Comparison of ENCODE assay signal across 20 cellular contexts in genomic region chr5:34410411-34411139, GRCh38.
DNase-seq lines count a peak whose midpoint lies in the region; ATAC-seq and TF ChIP-seq lines count a peak whose summit lies in the region.
"Had no signal": no experiment of that assay in that cellular context is flagged by ENCODE, and none has a peak within 500 bp of the region (broad histone marks: within the 10 kb centered on the region; RNA-seq: fewer than 3 reads in every experiment).

No MANE protein-coding gene starts in this region.

- no peak for TF ChIP-seq CTCF in prostate gland (IDR thresholded peaks at IDR 0.05)

- no peak for TF ChIP-seq POLR2A in prostate gland (IDR thresholded peaks at IDR 0.05)

- H3K9ac ChIP-seq in iPS-18a (ENCODE audit: low read length) (peak overlapping the region; percentile 24), skeletal muscle tissue (ENCODE audit: low read depth in 1 of 3, low read length in 3 of 3) (no peak overlapping the region)
- H3K9ac ChIP-seq: BLaER1 had no signal

- H3K4me1 ChIP-seq in HAP-1 (peaks cover 57% of the 10 kb centered on the region), iPS-18a (ENCODE audit: control insufficient read depth, low read depth, low read length) (peaks cover 49% of the 10 kb centered on the region), skeletal muscle tissue (ENCODE audit: control insufficient read depth in 3 of 3, insufficient read depth in 3 of 3, low read length in 3 of 3) (peaks cover 0 to 10% (median 5%) of the 10 kb centered on the region in 3 donors), prostate gland (replicated peaks) (no peaks in the 10 kb centered on the region), right cardiac atrium (ENCODE audit: control insufficient read depth, insufficient read depth, low read length) (no peaks in the 10 kb centered on the region)
- H3K4me1 ChIP-seq: BLaER1 had no signal

- H3K27ac ChIP-seq in iPS-18a (ENCODE audit: low read length) (peak overlapping the region; percentile 38), skeletal muscle tissue (ENCODE audit: low read depth, low read length) (peak overlapping the region; percentile 30), prostate gland (no peak overlapping the region), right cardiac atrium (ENCODE audit: low read length) (no peak overlapping the region)
- H3K27ac ChIP-seq: BLaER1, PC-9, SJCRH30, thoracic aorta had no signal

- DNase-seq in HAP-1 (ENCODE audit: low spot score in 2 of 2), result peak; percentile 75 to 98
- peak; percentile 29 for DNase-seq in astrocyte of the hippocampus (ENCODE audit: low read depth, low spot score)
- DNase-seq in prostate gland (ENCODE audit: low spot score), result no peak
- no peak for DNase-seq in mesenteric fat pad (ENCODE audit: low spot score)
- DNase-seq in right cardiac atrium, result no peak
- DNase-seq: activated CD4-positive, alpha-beta memory T cell treated with anti-CD3 and anti-CD28 coated beads, Interleukin-2, amount 10 ng/mL, durations not matched to agents 7 days and 5 days; activated naive CD4-positive, alpha-beta T cell treated with Interleukin-2 at 50 U/mL for 16 hours; anterior cingulate cortex; Calu3; hippocampal formation; left colon; NCI-H1694; nucleus accumbens had no signal

- WGBS in prostate gland, result 35% methylated on average over 2 of the region's 2 CpGs
- 64% methylated on average over 2 of the region's 2 CpGs for WGBS in right cardiac atrium

- H3K4me3 ChIP-seq in HAP-1 (no peak overlapping the region), iPS-18a (ENCODE audit: low read length) (peak overlapping the region; percentile 23), skeletal muscle tissue (ENCODE audit: low read length in 3 of 3) (no peak overlapping the region), prostate gland (no peak overlapping the region), right cardiac atrium (ENCODE audit: low read length) (no peak overlapping the region)
- H3K4me3 ChIP-seq: BLaER1, PC-9, SJCRH30, thoracic aorta had no signal

- H3K36me3 ChIP-seq in HAP-1 (replicated peaks), result no peaks in the 10 kb centered on the region
- no peaks in the 10 kb centered on the region for H3K36me3 ChIP-seq in iPS-18a (ENCODE audit: control insufficient read depth, low read depth, low read length)
- no peaks in the 10 kb centered on the region for H3K36me3 ChIP-seq in skeletal muscle tissue (ENCODE audit: control insufficient read depth in 3 of 3, insufficient read depth in 3 of 3, low read length in 3 of 3)
- no peaks in the 10 kb centered on the region for H3K36me3 ChIP-seq in prostate gland
- H3K36me3 ChIP-seq: BLaER1, SJCRH30, thoracic aorta had no signal

- no peak for ATAC-seq in right cardiac atrium
- ATAC-seq: left colon; stimulated activated effector memory CD8-positive, alpha-beta T cell treated with anti-CD3 and anti-CD28 coated beads, Interleukin-12 subunit alpha, Interleukin-12 subunit beta, amount 100 ng/mL, for 72 hours had no signal

- intact Hi-C loops in prostate gland (cut with DNase I), result no loop called here
- intact Hi-C loops in right cardiac atrium (cut with DNase I), result no loop called here

- in situ Hi-C loops in HAP-1 (cut with MboI; ENCODE audit: low sequenced_read_pairs), result no loop called here

- H3K27me3 ChIP-seq in HAP-1 (ENCODE audit: low read depth) (no peaks in the 10 kb centered on the region), iPS-18a (ENCODE audit: control insufficient read depth, insufficient read depth, low read length) (no peaks in the 10 kb centered on the region), skeletal muscle tissue (ENCODE audit: control insufficient read depth in 3 of 3, insufficient read depth in 3 of 3, low read length in 3 of 3) (no peaks in the 10 kb centered on the region), prostate gland (replicated peaks; ENCODE audit: insufficient read depth) (no peaks in the 10 kb centered on the region), right cardiac atrium (ENCODE audit: control insufficient read depth, insufficient read depth) (no peaks in the 10 kb centered on the region)
- H3K27me3 ChIP-seq: BLaER1, SJCRH30 had no signal

- H3K9me3 ChIP-seq in HAP-1, result no peaks in the 10 kb centered on the region
- H3K9me3 ChIP-seq in iPS-18a (ENCODE audit: control insufficient read depth, low read depth, low read length), result peaks cover 7% of the 10 kb centered on the region
- no peaks in the 10 kb centered on the region for H3K9me3 ChIP-seq in skeletal muscle tissue (ENCODE audit: control insufficient read depth in 3 of 3, low read length in 3 of 3)
- H3K9me3 ChIP-seq in prostate gland, result no peaks in the 10 kb centered on the region
- no peaks in the 10 kb centered on the region for H3K9me3 ChIP-seq in right cardiac atrium (ENCODE audit: control insufficient read depth, low read length)
- H3K9me3 ChIP-seq: BLaER1, SJCRH30, thoracic aorta had no signal

Comparison
In these comparisons a context has a peak if more than half of its experiments do, and no peak if none do; other contexts are left out.
1. DNase-seq: peak in HAP-1 (2 of 2) and astrocyte of the hippocampus (single experiment); none in prostate gland (single experiment), mesenteric fat pad (single experiment) and right cardiac atrium (0 of 3).
2. H3K27ac ChIP-seq: peak in iPS-18a (single experiment) and skeletal muscle tissue (single experiment); none in prostate gland (0 of 2) and right cardiac atrium (single experiment).